38 cellular contexts compared by ENCODE assay signal in the genomic region with DNA sequence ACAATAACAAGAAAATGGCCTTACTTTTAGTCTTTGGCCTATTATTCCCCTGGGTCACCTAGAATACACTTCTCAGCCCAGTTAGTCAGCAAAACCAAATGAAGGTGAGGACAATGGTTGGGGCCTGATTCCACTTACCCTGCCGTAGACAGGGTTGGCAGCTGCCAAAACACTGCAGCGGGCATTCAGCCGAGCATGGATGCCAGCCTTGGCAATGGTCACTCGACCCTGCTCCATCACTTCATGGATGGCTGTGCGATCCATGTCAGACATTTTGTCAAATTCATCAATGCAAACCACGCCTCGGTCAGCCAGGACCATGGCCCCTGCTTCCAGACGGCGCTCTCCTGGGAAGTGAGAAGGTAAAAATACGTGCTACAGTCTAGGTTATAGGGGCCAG. TPM values are rescaled to one million over a fixed set of nuclear protein-coding genes. Genes with fewer than 3 reads are reported as not detected.
"Had no signal": no experiment of that assay in that cellular context is flagged by ENCODE, and none has a peak within 500 bp of the region (broad histone marks: within the 10 kb centered on the region; RNA-seq: fewer than 3 reads in every experiment).

No MANE protein-coding gene starts in this region.

- H3K27me3 Mint-ChIP-seq: activated CD4-positive, alpha-beta memory T cell treated with anti-CD3 and anti-CD28 coated beads for 36 hours; activated CD4-positive, alpha-beta T cell treated with anti-CD3 and anti-CD28 coated beads, Interleukin-2, amount 10 ng/mL, durations not matched to agents 7 days and 5 days had no signal

- H3K4me1 ChIP-seq: adrenal gland, body of pancreas, breast epithelium, Peyer's patch had no signal

- H3K9ac ChIP-seq: SK-N-SH had no signal

- ATAC-seq: activated naive CD4-positive, alpha-beta T cell treated with anti-CD3 and anti-CD28 coated beads, Interleukin-2, amount 50 U/mL, for 72 hours; activated T-cell treated with anti-CD3 and anti-CD28 coated beads, Interleukin-2, amount 50 U/mL, for 4 hours; body of pancreas; PC-3 had no signal

- H3K27me3 ChIP-seq: adrenal gland, body of pancreas, breast epithelium, Peyer's patch, SJSA1 had no signal

- H3K27ac Mint-ChIP-seq: activated CD4-positive, alpha-beta memory T cell treated with anti-CD3 and anti-CD28 coated beads for 36 hours; activated naive CD4-positive, alpha-beta T cell treated with anti-CD3 and anti-CD28 coated beads for 36 hours; activated naive CD4-positive, alpha-beta T cell treated with anti-CD3 and anti-CD28 coated beads, Interleukin-2, amount 50 U/mL, for 72 hours; activated T-helper 1 cell treated with anti-CD3 and anti-CD28 coated beads, Interleukin-12 subunit alpha, Interleukin-12 subunit beta, Interleukin-2, Interleukin-4 antibody, amounts not matched to agents 30 ng/mL and 10 ng/mL and 1 ng/mL, durations not matched to agents 14 hours and 24 hours and 36 hours; T-helper 1 cell treated with Interleukin-12 subunit alpha and Interleukin-12 subunit beta and Interleukin-4 antibody, amounts not matched to agents 30 μg/mL and 1 μg/mL, for 36 hours had no signal

- H3K4me3 ChIP-seq: adrenal gland, body of pancreas, breast epithelium, Peyer's patch, SJSA1 had no signal

- H3K36me3 ChIP-seq: breast epithelium had no signal

- H3K4me3 Mint-ChIP-seq: activated CD4-positive, alpha-beta memory T cell treated with anti-CD3 and anti-CD28 coated beads for 36 hours; activated CD4-positive, alpha-beta T cell treated with anti-CD3 and anti-CD28 coated beads, Interleukin-2, amount 10 ng/mL, durations not matched to agents 7 days and 5 days; activated naive CD4-positive, alpha-beta T cell treated with anti-CD3 and anti-CD28 coated beads for 36 hours; activated T-cell treated with anti-CD3 and anti-CD28 coated beads, Interleukin-2, amount 50 U/mL, for 4 hours; activated T-helper 1 cell treated with anti-CD3 and anti-CD28 coated beads, Interleukin-12 subunit alpha, Interleukin-12 subunit beta, Interleukin-2, Interleukin-4 antibody, amounts not matched to agents 30 ng/mL and 10 ng/mL and 1 ng/mL, durations not matched to agents 14 hours and 24 hours and 36 hours; T-helper 1 cell treated with Interleukin-12 subunit alpha and Interleukin-12 subunit beta and Interleukin-4 antibody, amounts not matched to agents 30 μg/mL and 1 μg/mL, for 36 hours; T-helper 2 cell treated with Interferon-gamma antibody and Interleukin-4, amounts not matched to agents 5 μg/mL and 100 μg/mL, for 36 hours had no signal

- FAIRE-seq: astrocyte, TTC549 had no signal

- H3K9me3 ChIP-seq: adrenal gland, body of pancreas, breast epithelium, Peyer's patch, SJSA1, SK-N-SH had no signal

- H3K27ac ChIP-seq: adrenal gland, body of pancreas, breast epithelium, Peyer's patch, SJSA1 had no signal

- DNase-seq: activated CD4-positive, alpha-beta memory T cell treated with anti-CD3 and anti-CD28 coated beads for 36 hours; activated CD4-positive, alpha-beta T cell treated with anti-CD3 and anti-CD28 coated beads, Interleukin-2, amount 10 ng/mL, durations not matched to agents 7 days and 5 days; activated CD8-positive, alpha-beta memory T cell treated with anti-CD3 and anti-CD28 coated beads, Interleukin-2, amount 50 U/mL, for 4 hours; activated gamma-delta T cell treated with Interleukin-2 at 50 U/mL for 16 hours; activated naive CD4-positive, alpha-beta T cell treated with anti-CD3 and anti-CD28 coated beads for 36 hours; activated T-cell treated with anti-CD3 and anti-CD28 coated beads for 4 hours; activated T-cell treated with anti-CD3 and anti-CD28 coated beads, Interleukin-2, amount 50 U/mL, for 4 hours; adrenal gland; body of pancreas; Kasumi-1; KG1; MM.1S; MV-4-11; NCI-H1092; NCI-H146; NCI-H187; NCI-H2029 treated with DMSO at 0.1 percent for 48 hours; NCI-H2107; NCI-H2171; NCI-H2227 treated with DMSO at 0.1 percent for 48 hours; NCI-H446; NCI-H510A treated with DMSO at 0.1 percent for 48 hours; NCI-H526 treated with DMSO at 0.1 percent for 48 hours; NCI-H774; PC-3; Peyer's patch; RPMI8226; SHP77 treated with DMSO at 0.1 percent for 48 hours; SK-N-SH had no signal

- H3K9me3 Mint-ChIP-seq: activated CD4-positive, alpha-beta memory T cell treated with anti-CD3 and anti-CD28 coated beads for 36 hours; activated CD4-positive, alpha-beta T cell treated with anti-CD3 and anti-CD28 coated beads, Interleukin-2, amount 10 ng/mL, durations not matched to agents 7 days and 5 days; activated naive CD4-positive, alpha-beta T cell treated with anti-CD3 and anti-CD28 coated beads for 36 hours; activated naive CD4-positive, alpha-beta T cell treated with anti-CD3 and anti-CD28 coated beads, Interleukin-2, amount 50 U/mL, for 72 hours; activated T-cell treated with anti-CD3 and anti-CD28 coated beads, Interleukin-2, amount 50 U/mL, for 4 hours; activated T-helper 1 cell treated with anti-CD3 and anti-CD28 coated beads, Interleukin-12 subunit alpha, Interleukin-12 subunit beta, Interleukin-2, Interleukin-4 antibody, amounts not matched to agents 30 ng/mL and 10 ng/mL and 1 ng/mL, durations not matched to agents 14 hours and 24 hours and 36 hours; T-helper 1 cell treated with Interleukin-12 subunit alpha and Interleukin-12 subunit beta and Interleukin-4 antibody, amounts not matched to agents 30 μg/mL and 1 μg/mL, for 36 hours; T-helper 2 cell treated with Interferon-gamma antibody and Interleukin-4, amounts not matched to agents 5 μg/mL and 100 μg/mL, for 36 hours had no signal

- H3K4me2 ChIP-seq: SK-N-SH had no signal

RNA-seq across cellular contexts. Expression of gene IL17F, which starts 31.8 kb away (rescaled TPM):
- total RNA-seq: activated T-helper 1 cell treated with anti-CD3 and anti-CD28 coated beads, Interleukin-12 subunit alpha, Interleukin-12 subunit beta, Interleukin-2, Interleukin-4 antibody, amounts not matched to agents 30 ng/mL and 10 ng/mL and 1 ng/mL, durations not matched to agents 14 hours and 24 hours and 36 hours; adrenal gland; astrocyte; body of pancreas; breast epithelium; cardiac septum; PC-3; Peyer's patch; SJSA1 had no signal
- polyA plus RNA-seq: adrenal gland, SK-N-SH had no signal
